ENCODE assay signal across 28 cellular contexts in the genomic region with DNA sequence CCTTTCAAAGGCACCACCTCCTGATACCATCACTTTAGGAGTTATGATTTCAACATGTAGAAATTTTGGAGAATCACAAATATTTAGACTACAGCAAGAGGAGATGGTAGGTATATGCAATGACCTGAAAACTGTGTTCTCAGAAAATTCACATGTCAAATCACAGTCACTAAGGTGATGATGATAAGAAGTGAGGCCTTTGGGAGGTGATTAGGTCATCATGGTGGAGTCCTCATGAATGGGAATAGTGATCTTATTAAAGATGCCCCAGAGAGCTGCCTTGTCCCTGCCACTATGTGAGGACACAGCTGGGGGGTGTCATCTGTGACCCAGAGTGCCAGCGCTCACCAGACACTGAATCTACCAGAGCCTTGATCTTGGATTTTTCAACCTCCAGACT.
"Had no signal": no experiment of that assay in that cellular context is flagged by ENCODE, and none has a peak within 500 bp of the region (broad histone marks: within the 10 kb centered on the region; RNA-seq: fewer than 3 reads in every experiment).

No MANE protein-coding gene starts in this region.

- FAIRE-seq: colon, endometrium, endothelial cell of umbilical vein, frontal cortex had no signal

- H3K4me3 ChIP-seq: colonic mucosa, coronary artery, dorsolateral prefrontal cortex, esophagus muscularis mucosa, esophagus squamous epithelium, gastrocnemius medialis, gastroesophageal sphincter, heart left ventricle, heart right ventricle had no signal

- H3K36me3 ChIP-seq: colonic mucosa, esophagus muscularis mucosa, esophagus squamous epithelium, gastrocnemius medialis, gastroesophageal sphincter, heart left ventricle, heart right ventricle had no signal

- ATAC-seq: effector memory CD8-positive, alpha-beta T cell; esophagus mucosa; foreskin keratinocyte; gastrocnemius medialis; gastroesophageal sphincter; heart left ventricle; heart right ventricle had no signal

- H3K27me3 ChIP-seq: colonic mucosa, dorsolateral prefrontal cortex, esophagus muscularis mucosa, esophagus squamous epithelium, foreskin keratinocyte, gastrocnemius medialis, gastroesophageal sphincter, heart left ventricle, heart right ventricle had no signal

- H3K4me1 ChIP-seq: colonic mucosa, esophagus muscularis mucosa, esophagus squamous epithelium, foreskin keratinocyte, gastrocnemius medialis, gastroesophageal sphincter, heart left ventricle, heart right ventricle had no signal

- H3K27ac ChIP-seq: colonic mucosa, coronary artery, dorsolateral prefrontal cortex, epithelial cell of prostate, esophagus muscularis mucosa, esophagus squamous epithelium, foreskin keratinocyte, gastrocnemius medialis, gastroesophageal sphincter, heart left ventricle, heart right ventricle had no signal

- H3K9me3 ChIP-seq: colonic mucosa, gastrocnemius medialis had no signal

- DNase-seq: colonic mucosa; cortex of kidney; dermis blood vessel endothelial cell; dorsolateral prefrontal cortex; effector CD4-positive, alpha-beta T cell; effector CD8-positive, alpha-beta T cell; effector memory CD4-positive, alpha-beta T cell; effector memory CD8-positive, alpha-beta T cell; endodermal cell; erythroblast; esophagus squamous epithelium; foreskin fibroblast; foreskin keratinocyte; foreskin melanocyte; gastrocnemius medialis; glutamatergic neuron; head of caudate nucleus; heart left ventricle; heart right ventricle had no signal
